Comparison of ENCODE assay signal across 8 cellular contexts in genomic region chr4:986949-987688, GRCh38. TPM values are rescaled to one million over a fixed set of nuclear protein-coding genes. Genes with fewer than 3 reads are reported as not detected.
A peak's percentile ranks its signal among the peaks of the same experiment; 100 is the strongest.
DNase-seq lines count a peak whose midpoint lies in the region; ATAC-seq and TF ChIP-seq lines count a peak whose summit lies in the region.

IDUA (plus strand) TSS chr4:987044; CDS start chr4:987085, 41 bp downstream.

- peak within 1 kb of the TSS; percentile 63 for H2AFZ ChIP-seq in DND-41 (ENCODE audit: low read depth, low read length)

- no peak for TF ChIP-seq EP300 in Ishikawa (IDR thresholded peaks at IDR 0.05; ENCODE audit: borderline replicate concordance)

- H3K4me3 ChIP-seq in DND-41 (ENCODE audit: low read depth in 1 of 2, low read length in 2 of 2) (peak within 1 kb of the TSS; percentile 35 to 61), urinary bladder (ENCODE audit: low read depth, low read length) (peak within 1 kb of the TSS; percentile 72)

- H3K4me3 Mint-ChIP-seq in activated naive CD8-positive, alpha-beta T cell treated with anti-CD3 and anti-CD28 coated beads, Interleukin-2, amount 50 U/mL, for 24 hours, result peak within 1 kb of the TSS; percentile 86
- peak within 1 kb of the TSS; percentile 92 for H3K4me3 Mint-ChIP-seq in progenitor cell of endocrine pancreas (ENCODE audit: low read depth)

- H3K27ac ChIP-seq in DND-41 (ENCODE audit: low read length) (peak within 1 kb of the TSS; percentile 67), urinary bladder (ENCODE audit: low read depth) (peak within 1 kb of the TSS; percentile 6)

- H3K9me3 ChIP-seq in DND-41 (ENCODE audit: insufficient read depth, low read length, severe bottlenecking), result no peaks in the 10 kb centered on the region

- TF ChIP-seq CTCF in DND-41 (IDR thresholded peaks at IDR 0.05; ENCODE audit: borderline replicate concordance, extremely low read depth, low read length, poor library complexity, severe bottlenecking) (peak; percentile 73), progenitor cell of endocrine pancreas (IDR thresholded peaks at IDR 0.05; ENCODE audit: unreplicated experiment) (peak; percentile 74)

- H3K36me3 ChIP-seq in DND-41 (ENCODE audit: insufficient read depth, low read length), result peaks cover 30% of the 10 kb centered on the region
- no peaks in the 10 kb centered on the region for H3K36me3 ChIP-seq in urinary bladder (ENCODE audit: insufficient read depth)

- no peaks in the 10 kb centered on the region for H3K27me3 ChIP-seq in DND-41 (ENCODE audit: insufficient read depth, low read length, poor library complexity)

- peak within 1 kb of the TSS; percentile 83 for H3K4me2 ChIP-seq in DND-41 (ENCODE audit: insufficient read depth, low read length)

- peak; percentile 87 for DNase-seq in DND-41
- DNase-seq in T-helper 1 cell, result peak; percentile 69 to 83 (median 78)
- peak; percentile 86 for DNase-seq in activated naive CD8-positive, alpha-beta T cell treated with anti-CD3 and anti-CD28 coated beads, Interleukin-2, amount 50 U/mL, for 24 hours
- peak; percentile 88 for DNase-seq in left cardiac atrium
- DNase-seq in progenitor cell of endocrine pancreas (ENCODE audit: low spot score, unreplicated experiment), result peak; percentile 80

- TF ChIP-seq RAD21 in Ishikawa (IDR thresholded peaks at IDR 0.05; ENCODE audit: low read depth), result peak; percentile 25; the same call in 1 of the 2 replicates

- H3K4me1 ChIP-seq in DND-41 (ENCODE audit: insufficient read depth, low read length), result peaks cover 34% of the 10 kb centered on the region
- H3K4me1 ChIP-seq in urinary bladder (ENCODE audit: insufficient read depth), result peaks cover 2% of the 10 kb centered on the region

- peak within 1 kb of the TSS; percentile 65 for H3K9ac ChIP-seq in DND-41 (ENCODE audit: low read depth, low read length)

- peaks cover 27% of the 10 kb centered on the region for H3K79me2 ChIP-seq in DND-41 (ENCODE audit: insufficient read depth, low read length)

- intact Hi-C loops in left cardiac atrium (cut with DNase I), result no loop called here

- peaks cover 22% of the 10 kb centered on the region for H3K4me1 Mint-ChIP-seq in activated naive CD8-positive, alpha-beta T cell treated with anti-CD3 and anti-CD28 coated beads, Interleukin-2, amount 50 U/mL, for 24 hours
- H3K4me1 Mint-ChIP-seq in progenitor cell of endocrine pancreas (ENCODE audit: low read depth), result peaks cover 18% of the 10 kb centered on the region

- H3K36me3 Mint-ChIP-seq in activated naive CD8-positive, alpha-beta T cell treated with anti-CD3 and anti-CD28 coated beads, Interleukin-2, amount 50 U/mL, for 24 hours (ENCODE audit: low read depth), result no peaks in the 10 kb centered on the region
- H3K36me3 Mint-ChIP-seq in progenitor cell of endocrine pancreas (ENCODE audit: insufficient read depth), result no peaks in the 10 kb centered on the region

- H3K9me3 Mint-ChIP-seq in activated naive CD8-positive, alpha-beta T cell treated with anti-CD3 and anti-CD28 coated beads, Interleukin-2, amount 50 U/mL, for 24 hours, result no peaks in the 10 kb centered on the region
- no peaks in the 10 kb centered on the region for H3K9me3 Mint-ChIP-seq in progenitor cell of endocrine pancreas (ENCODE audit: low read depth)

- ATAC-seq in DND-41 (ENCODE audit: insufficient read depth, low read depth) (peak; percentile 87), GM21515 (IDR thresholded peaks at IDR 0.05; ENCODE audit: unreplicated experiment) (peak; percentile 75), left cardiac atrium (peak; percentile 92 to 95)
- ATAC-seq in activated naive CD8-positive, alpha-beta T cell treated with anti-CD3 and anti-CD28 coated beads, Interleukin-2, amount 50 U/mL, for 24 hours, result peak; percentile 85

- no peaks in the 10 kb centered on the region for H3K27me3 Mint-ChIP-seq in activated naive CD8-positive, alpha-beta T cell treated with anti-CD3 and anti-CD28 coated beads, Interleukin-2, amount 50 U/mL, for 24 hours
- H3K27me3 Mint-ChIP-seq in progenitor cell of endocrine pancreas, result no peaks in the 10 kb centered on the region

- peaks cover 29% of the 10 kb centered on the region for H4K20me1 ChIP-seq in DND-41 (ENCODE audit: insufficient read depth, low read length)

- under 1% methylated on average over 65 of the region's 65 CpGs for WGBS in urinary bladder

- peak within 1 kb of the TSS; percentile 85 for H3K27ac Mint-ChIP-seq in activated naive CD8-positive, alpha-beta T cell treated with anti-CD3 and anti-CD28 coated beads, Interleukin-2, amount 50 U/mL, for 24 hours
- H3K27ac Mint-ChIP-seq in progenitor cell of endocrine pancreas, result peak within 1 kb of the TSS; percentile 91

TF ChIP-seq in Ishikawa, 13 proteins besides CTCF, POLR2A, EP300 and RAD21:
- TF ChIP-seq YY1 (IDR thresholded peaks at IDR 0.05; ENCODE audit: low read depth) (no peak), MAX (IDR thresholded peaks at IDR 0.05) (peak; percentile 65), REST (IDR thresholded peaks at IDR 0.05; ENCODE audit: low read depth) (no peak), CREB1 (IDR thresholded peaks at IDR 0.05; ENCODE audit: low read depth) (no peak), EGR1 (IDR thresholded peaks at IDR 0.05) (peak; percentile 65; the same call in 1 of the 2 replicates), TCF12 (IDR thresholded peaks at IDR 0.05; ENCODE audit: low read depth) (no peak), NFIC (IDR thresholded peaks at IDR 0.05) (no peak), TEAD4 (IDR thresholded peaks at IDR 0.05) (peak; percentile 74; the same call in 1 of the 2 replicates), ZBTB7A (IDR thresholded peaks at IDR 0.05; ENCODE audit: low read depth) (peak; percentile 85; the same call in 1 of the 2 replicates), USF1 (IDR thresholded peaks at IDR 0.05) (peak; percentile 91), TAF1 (IDR thresholded peaks at IDR 0.05; ENCODE audit: low read depth) (no peak), CEBPB (IDR thresholded peaks at IDR 0.05) (no peak), FOXM1 (IDR thresholded peaks at IDR 0.05; ENCODE audit: borderline replicate concordance, low read depth) (no peak)
TF ChIP-seq in Ishikawa: peak in this region for 5.

RNA-seq across cellular contexts. Expression of gene IDUA, which starts in this region (rescaled TPM):
- 10 to 100 TPM; 15.4 to 18.7 TPM for total RNA-seq in left cardiac atrium
- total RNA-seq in progenitor cell of endocrine pancreas, result 79.4 and 87.0 TPM in 2 replicates
- 7.9 TPM for total RNA-seq in urinary bladder
- polyA plus RNA-seq in urinary bladder, result 18.2 TPM

Comparison
In these comparisons a context has a peak if more than half of its experiments do, and no peak if none do; other contexts are left out.
1. Peak in every context shown above with its lines: DNase-seq, ATAC-seq, H3K4me3 ChIP-seq and H3K27ac ChIP-seq.